In the genomic region with DNA sequence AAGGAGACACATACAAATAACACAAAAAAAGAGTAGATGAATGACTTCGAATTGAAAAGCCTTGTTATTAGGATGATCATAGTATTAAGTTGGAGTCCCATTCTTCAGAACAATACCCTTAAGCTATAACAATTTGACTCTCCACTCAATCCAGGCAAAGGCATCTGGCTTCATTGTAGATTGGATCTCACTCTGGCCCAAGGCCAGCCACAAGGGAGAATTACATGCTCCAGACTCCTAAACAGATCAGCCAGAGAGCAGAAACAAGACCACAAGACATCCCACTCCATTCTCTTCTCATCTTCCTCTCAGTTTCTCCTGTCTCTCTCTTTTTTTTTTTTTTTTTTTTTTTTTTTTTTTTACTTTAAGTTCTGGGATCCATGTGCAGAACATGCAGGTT, we compare ENCODE assay signal across 27 cellular contexts.
"Had no signal": no experiment of that assay in that cellular context is flagged by ENCODE, and none has a peak within 500 bp of the region (broad histone marks: within the 10 kb centered on the region; RNA-seq: fewer than 3 reads in every experiment).

No MANE protein-coding gene starts in this region.

- ATAC-seq: activated CD4-positive, alpha-beta T cell treated with anti-CD3 and anti-CD28 coated beads for 36 hours; activated CD8-positive, alpha-beta memory T cell treated with anti-CD3 and anti-CD28 coated beads, Interleukin-2, amount 10 ng/mL, durations not matched to agents 7 days and 5 days; activated CD8-positive, alpha-beta T cell treated with anti-CD3 and anti-CD28 coated beads, Interleukin-2, amount 10 ng/mL, durations not matched to agents 7 days and 5 days; activated naive CD8-positive, alpha-beta T cell treated with anti-CD3 and anti-CD28 coated beads, Interleukin-2, amount 50 U/mL, for 24 hours; body of pancreas; esophagus mucosa; heart left ventricle had no signal

- DNase-seq: activated CD4-positive, alpha-beta memory T cell treated with anti-CD3 and anti-CD28 coated beads for 36 hours; activated CD4-positive, alpha-beta T cell treated with anti-CD3 and anti-CD28 coated beads for 36 hours; activated CD4-positive, alpha-beta T cell treated with anti-CD3 and anti-CD28 coated beads, Interleukin-2, amount 10 ng/mL, durations not matched to agents 24 days and 14 days; activated CD4-positive, CD25-positive, alpha-beta regulatory T cell; activated CD4-positive, CD25-positive, alpha-beta regulatory T cell treated with anti-CD3 and anti-CD28 coated beads, Interleukin-2, amount 50 U/mL, for 72 hours; activated CD8-positive, alpha-beta memory T cell treated with anti-CD3 and anti-CD28 coated beads, Interleukin-2, amount 10 ng/mL, durations not matched to agents 7 days and 5 days; activated CD8-positive, alpha-beta memory T cell treated with anti-CD3 and anti-CD28 coated beads, Interleukin-2, amount 50 U/mL, for 4 hours; activated CD8-positive, alpha-beta T cell treated with anti-CD3 and anti-CD28 coated beads, Interleukin-2, amount 10 ng/mL, durations not matched to agents 7 days and 5 days; activated effector memory CD4-positive, alpha-beta T cell treated with anti-CD3 and anti-CD28 coated beads, Interleukin-2, amount 50 U/mL, for 16 hours; activated naive CD4-positive, alpha-beta T cell treated with anti-CD3 and anti-CD28 coated beads for 36 hours; activated naive CD8-positive, alpha-beta T cell treated with anti-CD3 and anti-CD28 coated beads for 36 hours; activated naive CD8-positive, alpha-beta T cell treated with anti-CD3 and anti-CD28 coated beads, Interleukin-2, amount 50 U/mL, for 24 hours; activated T-cell treated with anti-CD3 and anti-CD28 coated beads, Interleukin-2, amount 50 U/mL, for 1 hour; activated T-cell treated with anti-CD3 and anti-CD28 coated beads, Interleukin-2, amount 50 U/mL, for 48 hours; adrenal gland; aorta; body of pancreas; effector memory CD4-positive, alpha-beta T cell; foreskin fibroblast; heart left ventricle; T-helper 2 cell had no signal

- H3K4me1 Mint-ChIP-seq: activated CD4-positive, alpha-beta T cell treated with anti-CD3 and anti-CD28 coated beads for 36 hours; activated CD4-positive, alpha-beta T cell treated with anti-CD3 and anti-CD28 coated beads, Interleukin-2, amount 10 ng/mL, durations not matched to agents 24 days and 14 days; activated CD8-positive, alpha-beta memory T cell treated with anti-CD3 and anti-CD28 coated beads, Interleukin-2, amount 10 ng/mL, durations not matched to agents 7 days and 5 days; activated naive CD4-positive, alpha-beta T cell treated with anti-CD3 and anti-CD28 coated beads, Interleukin-2, amount 50 U/mL, for 24 hours; activated naive CD8-positive, alpha-beta T cell treated with anti-CD3 and anti-CD28 coated beads, Interleukin-2, amount 50 U/mL, for 24 hours had no signal

- H3K27ac Mint-ChIP-seq: activated CD4-positive, alpha-beta memory T cell treated with anti-CD3 and anti-CD28 coated beads for 36 hours; activated CD4-positive, alpha-beta T cell treated with anti-CD3 and anti-CD28 coated beads for 36 hours; activated CD4-positive, alpha-beta T cell treated with anti-CD3 and anti-CD28 coated beads, Interleukin-2, amount 10 ng/mL, durations not matched to agents 24 days and 14 days; activated CD8-positive, alpha-beta memory T cell treated with anti-CD3 and anti-CD28 coated beads, Interleukin-2, amount 10 ng/mL, durations not matched to agents 7 days and 5 days; activated CD8-positive, alpha-beta T cell treated with anti-CD3 and anti-CD28 coated beads, Interleukin-2, amount 10 ng/mL, durations not matched to agents 7 days and 5 days; activated naive CD4-positive, alpha-beta T cell treated with anti-CD3 and anti-CD28 coated beads for 36 hours; activated naive CD4-positive, alpha-beta T cell treated with anti-CD3 and anti-CD28 coated beads, Interleukin-2, amount 50 U/mL, for 24 hours; activated naive CD8-positive, alpha-beta T cell treated with anti-CD3 and anti-CD28 coated beads for 36 hours; activated naive CD8-positive, alpha-beta T cell treated with anti-CD3 and anti-CD28 coated beads, Interleukin-2, amount 50 U/mL, for 24 hours; activated T-helper 1 cell treated with anti-CD3 and anti-CD28 coated beads, Interleukin-12 subunit alpha, Interleukin-12 subunit beta, Interleukin-2, Interleukin-4 antibody, amounts not matched to agents 30 ng/mL and 10 ng/mL and 1 ng/mL, durations not matched to agents 14 hours and 24 hours and 36 hours; activated T-helper 2 cell treated with anti-CD3 and anti-CD28 coated beads, Interferon-gamma antibody, Interleukin-2, Interleukin-4, amounts not matched to agents 10 μg/mL and 5 μg/mL and 100 μg/mL, durations not matched to agents 14 hours and 24 hours and 36 hours; dendritic cell treated with granulocyte-macrophage colony-stimulating factor and Interleukin-4, amounts not matched to agents 40 ng/mL and 50 ng/mL, for 4 days; endodermal cell had no signal

- H3K36me3 Mint-ChIP-seq: activated CD4-positive, alpha-beta memory T cell treated with anti-CD3 and anti-CD28 coated beads for 36 hours; activated CD8-positive, alpha-beta memory T cell treated with anti-CD3 and anti-CD28 coated beads, Interleukin-2, amount 10 ng/mL, durations not matched to agents 7 days and 5 days; activated naive CD4-positive, alpha-beta T cell treated with anti-CD3 and anti-CD28 coated beads, Interleukin-2, amount 50 U/mL, for 24 hours; activated naive CD8-positive, alpha-beta T cell treated with anti-CD3 and anti-CD28 coated beads for 36 hours had no signal

- H3K4me3 Mint-ChIP-seq: activated CD4-positive, alpha-beta memory T cell treated with anti-CD3 and anti-CD28 coated beads for 36 hours; activated CD4-positive, alpha-beta T cell treated with anti-CD3 and anti-CD28 coated beads for 36 hours; activated CD4-positive, alpha-beta T cell treated with anti-CD3 and anti-CD28 coated beads, Interleukin-2, amount 10 ng/mL, durations not matched to agents 24 days and 14 days; activated CD8-positive, alpha-beta memory T cell treated with anti-CD3 and anti-CD28 coated beads, Interleukin-2, amount 10 ng/mL, durations not matched to agents 7 days and 5 days; activated CD8-positive, alpha-beta T cell treated with anti-CD3 and anti-CD28 coated beads, Interleukin-2, amount 10 ng/mL, durations not matched to agents 7 days and 5 days; activated naive CD4-positive, alpha-beta T cell treated with anti-CD3 and anti-CD28 coated beads for 36 hours; activated naive CD4-positive, alpha-beta T cell treated with anti-CD3 and anti-CD28 coated beads, Interleukin-2, amount 50 U/mL, for 24 hours; activated naive CD8-positive, alpha-beta T cell treated with anti-CD3 and anti-CD28 coated beads for 36 hours; activated naive CD8-positive, alpha-beta T cell treated with anti-CD3 and anti-CD28 coated beads, Interleukin-2, amount 50 U/mL, for 24 hours; activated T-helper 1 cell treated with anti-CD3 and anti-CD28 coated beads, Interleukin-12 subunit alpha, Interleukin-12 subunit beta, Interleukin-2, Interleukin-4 antibody, amounts not matched to agents 30 ng/mL and 10 ng/mL and 1 ng/mL, durations not matched to agents 14 hours and 24 hours and 36 hours; dendritic cell treated with granulocyte-macrophage colony-stimulating factor and Interleukin-4, amounts not matched to agents 40 ng/mL and 50 ng/mL, for 4 days; endodermal cell had no signal

- H3K27me3 Mint-ChIP-seq: activated CD4-positive, alpha-beta memory T cell treated with anti-CD3 and anti-CD28 coated beads for 36 hours; activated CD4-positive, alpha-beta T cell treated with anti-CD3 and anti-CD28 coated beads, Interleukin-2, amount 10 ng/mL, durations not matched to agents 24 days and 14 days; activated CD8-positive, alpha-beta memory T cell treated with anti-CD3 and anti-CD28 coated beads, Interleukin-2, amount 10 ng/mL, durations not matched to agents 7 days and 5 days; activated naive CD8-positive, alpha-beta T cell treated with anti-CD3 and anti-CD28 coated beads, Interleukin-2, amount 50 U/mL, for 24 hours; dendritic cell treated with granulocyte-macrophage colony-stimulating factor and Interleukin-4, amounts not matched to agents 40 ng/mL and 50 ng/mL, for 4 days had no signal

- H3K9me3 Mint-ChIP-seq: activated CD4-positive, alpha-beta memory T cell treated with anti-CD3 and anti-CD28 coated beads for 36 hours; activated naive CD4-positive, alpha-beta T cell treated with anti-CD3 and anti-CD28 coated beads for 36 hours; activated naive CD4-positive, alpha-beta T cell treated with anti-CD3 and anti-CD28 coated beads, Interleukin-2, amount 50 U/mL, for 24 hours; activated naive CD8-positive, alpha-beta T cell treated with anti-CD3 and anti-CD28 coated beads for 36 hours; activated naive CD8-positive, alpha-beta T cell treated with anti-CD3 and anti-CD28 coated beads, Interleukin-2, amount 50 U/mL, for 24 hours; activated T-helper 1 cell treated with anti-CD3 and anti-CD28 coated beads, Interleukin-12 subunit alpha, Interleukin-12 subunit beta, Interleukin-2, Interleukin-4 antibody, amounts not matched to agents 30 ng/mL and 10 ng/mL and 1 ng/mL, durations not matched to agents 14 hours and 24 hours and 36 hours; activated T-helper 2 cell treated with anti-CD3 and anti-CD28 coated beads, Interferon-gamma antibody, Interleukin-2, Interleukin-4, amounts not matched to agents 10 μg/mL and 5 μg/mL and 100 μg/mL, durations not matched to agents 14 hours and 24 hours and 36 hours; dendritic cell treated with granulocyte-macrophage colony-stimulating factor and Interleukin-4, amounts not matched to agents 40 ng/mL and 50 ng/mL, for 4 days; endodermal cell had no signal
